Comparison of ENCODE assay signal across 8 cellular contexts in the genomic region with DNA sequence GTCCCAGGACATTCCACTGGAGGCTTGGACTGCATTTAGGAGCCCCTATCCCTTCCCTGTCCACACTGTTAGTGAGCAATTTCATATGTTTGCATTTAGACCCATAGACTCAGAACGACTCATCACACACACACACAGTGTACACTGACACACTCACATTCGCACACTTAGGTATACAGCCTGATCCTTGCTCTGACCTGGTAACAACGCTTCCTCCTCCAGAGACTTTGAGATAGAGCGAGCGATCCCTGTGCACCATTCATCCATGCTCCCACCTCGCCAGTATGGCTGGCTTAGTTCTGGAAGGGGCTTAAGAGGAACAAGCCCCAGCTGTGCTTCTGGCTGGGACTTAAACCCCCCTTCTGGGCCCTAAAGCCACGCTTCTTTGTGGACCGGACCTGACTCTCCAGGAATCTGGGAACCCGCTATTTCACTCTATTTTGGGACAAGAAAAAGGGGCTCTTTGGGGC. TPM values are rescaled to one million over a fixed set of nuclear protein-coding genes. Genes with fewer than 3 reads are reported as not detected.
DNase-seq lines count a peak whose midpoint lies in the region; ATAC-seq and TF ChIP-seq lines count a peak whose summit lies in the region.

No MANE protein-coding gene starts in this region.

- H3K27me3 Mint-ChIP-seq in activated naive CD4-positive, alpha-beta T cell treated with anti-CD3 and anti-CD28 coated beads, Interleukin-2, amount 50 U/mL, for 24 hours, result peaks cover 65% of the 10 kb centered on the region

- H3K4me3 Mint-ChIP-seq in activated naive CD4-positive, alpha-beta T cell treated with anti-CD3 and anti-CD28 coated beads, Interleukin-2, amount 50 U/mL, for 24 hours, result peak overlapping the region; percentile 64

- no peak for DNase-seq in activated naive CD4-positive, alpha-beta T cell treated with anti-CD3 and anti-CD28 coated beads, Interleukin-2, amount 50 U/mL, for 16 hours
- DNase-seq in left lobe of liver (ENCODE audit: low spot score), result peak; percentile 30
- DNase-seq in NCI-H1092 treated with DMSO at 0.1 percent for 48 hours (lab: John Stamatoyannopoulos, UW), result no peak
- DNase-seq in NCI-H446 treated with DMSO at 0.1 percent for 48 hours (lab: John Stamatoyannopoulos, UW), result no peak
- no peak for DNase-seq in NCI-H510A treated with DMSO at 0.1 percent for 48 hours (lab: John Stamatoyannopoulos, UW)

- H3K9me3 Mint-ChIP-seq in activated naive CD4-positive, alpha-beta T cell treated with anti-CD3 and anti-CD28 coated beads, Interleukin-2, amount 50 U/mL, for 24 hours, result no peaks in the 10 kb centered on the region

- H3K36me3 Mint-ChIP-seq in activated naive CD4-positive, alpha-beta T cell treated with anti-CD3 and anti-CD28 coated beads, Interleukin-2, amount 50 U/mL, for 24 hours, result no peaks in the 10 kb centered on the region

- no peaks in the 10 kb centered on the region for H3K36me3 ChIP-seq in urinary bladder (ENCODE audit: insufficient read depth)

- H3K4me1 Mint-ChIP-seq in activated naive CD4-positive, alpha-beta T cell treated with anti-CD3 and anti-CD28 coated beads, Interleukin-2, amount 50 U/mL, for 24 hours, result peaks cover 43% of the 10 kb centered on the region

- no peak for TF ChIP-seq CTCF in VCaP (conservative IDR thresholded peaks at IDR 0.05)

- ATAC-seq in left lobe of liver, result no peak

- peak overlapping the region; percentile 98 for H3K27ac ChIP-seq in VCaP
- peak overlapping the region; percentile 85 for H3K27ac ChIP-seq in urinary bladder (ENCODE audit: low read depth)

- peak overlapping the region; percentile 87 for H3K4me3 ChIP-seq in urinary bladder (ENCODE audit: low read depth, low read length)

- WGBS in urinary bladder, result 9% methylated on average over 9 of the region's 9 CpGs

- H3K4me1 ChIP-seq in urinary bladder (ENCODE audit: insufficient read depth), result no peaks in the 10 kb centered on the region

- H3K27ac Mint-ChIP-seq in activated naive CD4-positive, alpha-beta T cell treated with anti-CD3 and anti-CD28 coated beads, Interleukin-2, amount 50 U/mL, for 24 hours, result no peak overlapping the region

RNA-seq across cellular contexts. Expression of gene HOXA13, which starts 0.9 kb away (rescaled TPM):
- total RNA-seq in left lobe of liver (0.03 TPM), urinary bladder (43.2 TPM)
- 24.4 TPM for polyA plus RNA-seq in urinary bladder

RNA-seq across cellular contexts. Expression of gene HOXA11, which starts 15.8 kb away (rescaled TPM):
- total RNA-seq in left lobe of liver (not detected), urinary bladder (9.3 TPM)
- polyA plus RNA-seq in urinary bladder, result 39.1 TPM

RNA-seq across cellular contexts. Expression of gene HOXA10, which starts 26.7 kb away (rescaled TPM):
- total RNA-seq in left lobe of liver (0.10 TPM), urinary bladder (23.2 TPM)
- 44.9 TPM for polyA plus RNA-seq in urinary bladder

RNA-seq across cellular contexts. Expression of gene HOXA9, which starts 35.5 kb away (rescaled TPM):
- total RNA-seq in left lobe of liver (not detected), urinary bladder (19.8 TPM)
- polyA plus RNA-seq in urinary bladder, result 20.5 TPM

RNA-seq across cellular contexts. Expression of gene EVX1, which starts 41.8 kb away (rescaled TPM):
- total RNA-seq in left lobe of liver, result not detected
- total RNA-seq in urinary bladder, result 1.1 TPM
- 2.0 TPM for polyA plus RNA-seq in urinary bladder

Comparison
In these comparisons a context has a peak if more than half of its experiments do, and no peak if none do; other contexts are left out.
1. RNA of gene HOXA13, which starts 0.9 kb away (total RNA-seq): 43.2 TPM in urinary bladder (single experiment); 0.03 TPM in left lobe of liver (single experiment); every median in the first group is over 10 times any median in the second.
2. RNA of gene HOXA11, which starts 15.8 kb away (total RNA-seq): 9.3 TPM in urinary bladder (single experiment); not detected in left lobe of liver (single experiment); every median in the first group is over 10 times any median in the second.
3. RNA of gene HOXA10, which starts 26.7 kb away (total RNA-seq): 23.2 TPM in urinary bladder (single experiment); 0.10 TPM in left lobe of liver (single experiment); every median in the first group is over 10 times any median in the second.